Comparison of ENCODE assay signal across 10 cellular contexts in the genomic region with DNA sequence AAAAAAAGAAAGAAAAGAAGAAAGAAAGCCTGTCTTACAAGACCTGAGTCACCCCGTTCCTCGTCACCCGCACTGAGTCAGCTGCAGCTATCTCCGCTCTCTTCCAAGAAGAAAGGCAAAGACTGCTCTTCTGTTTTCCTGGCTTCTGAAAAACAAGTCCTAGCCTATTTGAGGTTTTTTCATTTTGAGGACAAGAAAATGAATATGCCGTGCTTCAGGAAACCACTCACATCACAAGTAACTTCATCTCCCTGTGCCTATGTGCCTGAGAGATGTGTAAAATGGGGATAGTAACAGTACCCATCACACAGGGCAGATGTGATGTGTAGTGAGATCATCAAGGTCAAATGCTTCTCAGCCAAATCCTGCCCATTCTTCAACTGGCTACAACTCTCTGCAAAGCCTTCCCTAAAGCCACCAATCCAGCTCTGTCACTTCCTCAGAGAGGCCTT.
A peak's percentile ranks its signal among the peaks of the same experiment; 100 is the strongest.
DNase-seq lines count a peak whose midpoint lies in the region; FAIRE-seq and TF ChIP-seq lines count a peak whose summit lies in the region.
"Had no signal": no experiment of that assay in that cellular context is flagged by ENCODE, and none has a peak within 500 bp of the region (broad histone marks: within the 10 kb centered on the region; RNA-seq: fewer than 3 reads in every experiment).

No MANE protein-coding gene starts in this region.

- no peaks in the 10 kb centered on the region for H3K4me1 ChIP-seq in Caco-2
- H3K4me1 ChIP-seq: upper lobe of right lung had no signal

- intact Hi-C loops in Caco-2 (cut with micrococcal nuclease; ENCODE audit: unreplicated experiment), result no loop called here

- DNase-seq in AG04449 (ENCODE audit: low read depth, low spot score), result peak; percentile 82
- peak; percentile 95 for DNase-seq in LHCN-M2 (ENCODE audit: low read depth)
- DNase-seq in medulla oblongata (ENCODE audit: extremely low spot score), result peak; percentile 81
- DNase-seq in D721Med (ENCODE audit: insufficient read length, low spot score), result no peak
- no peak for DNase-seq in NCI-H2107 (lab: John Stamatoyannopoulos, UW)
- DNase-seq in Caco-2, result no peak
- no peak for DNase-seq in NCI-H446 treated with DMSO at 0.1 percent for 48 hours (lab: John Stamatoyannopoulos, UW)
- DNase-seq: upper lobe of right lung had no signal

- no peaks in the 10 kb centered on the region; the same call in 1 of the 2 replicates for H3K36me3 ChIP-seq in Caco-2 (ENCODE audit: control insufficient read depth, insufficient read depth, low read length)
- H3K36me3 ChIP-seq: upper lobe of right lung had no signal

- no TSS peak for BruUV-seq in Caco-2 (replicated peaks; lab: Mats Ljungman, UMichigan)

- POLR2A ChIA-PET in AG04449 (lab: Yijun Ruan, JAX) (interaction anchor here (0.7 to 1.8 kb wide), 10 partner anchors 25 to 214 kb away, joined by 3 to 19 read pairs (median 3); partner anchors contain the start of genes KDM4C and UHRF2), Caco-2 (lab: Charles Lee) (no interaction called here)

- no peak overlapping the region for H3K27ac Mint-ChIP-seq in Caco-2 (ENCODE audit: unreplicated experiment)

- H3K9me3 Mint-ChIP-seq in Caco-2 (ENCODE audit: unreplicated experiment), result no peaks in the 10 kb centered on the region

- H3K4me3 Mint-ChIP-seq in Caco-2 (ENCODE audit: unreplicated experiment), result no peak overlapping the region

- peak overlapping the region; percentile 32 for H3K27ac ChIP-seq in angular gyrus (ENCODE audit: low read depth, low read length)
- H3K27ac ChIP-seq: upper lobe of right lung had no signal

- TF ChIP-seq CTCF in AG04449 (IDR thresholded peaks at IDR 0.05; ENCODE audit: insufficient read depth, low read length, missing control alignments), result no peak
- TF ChIP-seq CTCF in D721Med (IDR thresholded peaks at IDR 0.05; ENCODE audit: insufficient read depth, missing control alignments), result no peak
- no peak for TF ChIP-seq CTCF in Caco-2 (IDR thresholded peaks at IDR 0.05; ENCODE audit: insufficient read depth in 1 of 2, low read depth in 1 of 2, low read length in 1 of 2, severe bottlenecking in 1 of 2, unreplicated experiment in 1 of 2)

- no peaks in the 10 kb centered on the region for H3K9me3 ChIP-seq in Caco-2
- H3K9me3 ChIP-seq: upper lobe of right lung had no signal

- CTCF ChIA-PET in AG04449 (lab: Yijun Ruan, JAX) (interaction anchor here (0.6 to 12.0 kb wide), 17 partner anchors 9 to 682 kb away, joined by 3 to 330 read pairs (median 7); partner anchors contain the start of gene UHRF2), Caco-2 (lab: Charles Lee) (no interaction called here)

- no peaks in the 10 kb centered on the region for H3K4me1 Mint-ChIP-seq in Caco-2 (ENCODE audit: low read depth, unreplicated experiment)

- H3K4me3 ChIP-seq in AG04449 (ENCODE audit: low read depth, low read length) (peak overlapping the region; percentile 31), Caco-2 (ENCODE audit: low read depth, low read length) (no peak overlapping the region)
- H3K4me3 ChIP-seq: upper lobe of right lung had no signal

- no peak for FAIRE-seq in D721Med (lab: Jason Lieb, UNC)

- peaks cover 91% of the 10 kb centered on the region for H3K36me3 Mint-ChIP-seq in Caco-2 (ENCODE audit: insufficient read depth, unreplicated experiment)
- H3K36me3 Mint-ChIP-seq: naive thymus-derived CD4-positive, alpha-beta T cell had no signal

- H3K27me3 Mint-ChIP-seq in Caco-2 (ENCODE audit: insufficient read depth, unreplicated experiment), result no peaks in the 10 kb centered on the region

- H3K27me3 ChIP-seq in Caco-2 (replicated peaks; ENCODE audit: control insufficient read depth, insufficient read depth, low read length), result no peaks in the 10 kb centered on the region
- H3K27me3 ChIP-seq: upper lobe of right lung had no signal

Comparison
In these comparisons a context has a peak if more than half of its experiments do, and no peak if none do; other contexts are left out.
1. DNase-seq: peak in AG04449 (single experiment), LHCN-M2 (single experiment) and medulla oblongata (single experiment); none in D721Med (single experiment), NCI-H2107 (single experiment), Caco-2 (0 of 2) and NCI-H446 treated with DMSO at 0.1 percent for 48 hours (single experiment).